1 cellular context compared by ENCODE assay signal in genomic region chr1:119605080-119605479, GRCh38. TPM values are rescaled to one million over a fixed set of nuclear protein-coding genes. Genes with fewer than 3 reads are reported as not detected.
"Had no signal": no experiment of that assay in that cellular context is flagged by ENCODE, and none has a peak within 500 bp of the region (broad histone marks: within the 10 kb centered on the region; RNA-seq: fewer than 3 reads in every experiment).

No MANE protein-coding gene starts in this region.

RNA-seq across cellular contexts. Expression of gene ZNF697, which starts 43.0 kb away (rescaled TPM):
- polyA plus RNA-seq: immature natural killer cell had no signal
